In genomic region chr9:124269556-124269955, GRCh38 we compare ENCODE assay signal across 19 cellular contexts. TPM values are rescaled to one million over a fixed set of nuclear protein-coding genes. Genes with fewer than 3 reads are reported as not detected.
DNase-seq lines count a peak whose midpoint lies in the region; ATAC-seq, FAIRE-seq and TF ChIP-seq lines count a peak whose summit lies in the region.
"Had no signal": no experiment of that assay in that cellular context is flagged by ENCODE, and none has a peak within 500 bp of the region (broad histone marks: within the 10 kb centered on the region; RNA-seq: fewer than 3 reads in every experiment).

No MANE protein-coding gene starts in this region.

- 0 out of 2 replicates have a peak overlapping the region, but pooled peaks have one; percentile 23 for H4K8ac ChIP-seq in H1 (ENCODE audit: extremely low read depth, insufficient read depth, low read length)

- H3K23me2 ChIP-seq in H1 (ENCODE audit: low read depth, low read length), result no peaks in the 10 kb centered on the region

- CTCF ChIA-PET in activated B cell treated with CpG ODN at 0.5 μM for 24 hours (lab: Charles Lee) (no interaction called here), H1 (lab: Charles Lee; ENCODE audit: partially characterized antibody) (no interaction called here)
- CTCF ChIA-PET in activated naive CD4-positive, alpha-beta T cell treated with anti-CD3 and anti-CD28 coated beads, Interleukin-2, amount 10 ng/mL, durations not matched to agents 7 days and 5 days (lab: Charles Lee), result no interaction called here

- H3K56ac ChIP-seq in H1 (replicated peaks; ENCODE audit: insufficient read length, low read depth, low read length), result no peak overlapping the region

- no peak overlapping the region for H3K4me2 ChIP-seq in H1 (ENCODE audit: insufficient read depth in 1 of 2, low read depth in 2 of 2, low read length in 2 of 2)

- peaks cover 8 to 13% of the 10 kb centered on the region in 2 experiments for H4K20me1 ChIP-seq in H1 (replicated peaks in 1 of 2; ENCODE audit: control insufficient read depth in 1 of 2, insufficient read depth in 2 of 2, low read length in 2 of 2)

- no peak overlapping the region for H2AK5ac ChIP-seq in H1 (ENCODE audit: low read depth, low read length)

- TF ChIP-seq CTCF in CD14-positive monocyte (IDR thresholded peaks at IDR 0.05) (no peak), activated B cell treated with CpG ODN at 0.5 μM for 24 hours (IDR thresholded peaks at IDR 0.05) (no peak), H1 (IDR thresholded peaks at IDR 0.05; ENCODE audit: control extremely low read depth in 1 of 3, insufficient read depth in 1 of 3, low read depth in 1 of 3, low read length in 3 of 3) (no peak), sigmoid colon (IDR thresholded peaks at IDR 0.05) (no peak), endothelial cell (IDR thresholded peaks at IDR 0.05; ENCODE audit: unreplicated experiment) (no peak)

- no peak for TF ChIP-seq RAD21 in H1 (IDR thresholded peaks at IDR 0.05 in 1 of 2, conservative IDR thresholded peaks at IDR 0.05 in 1 of 2; ENCODE audit: low read depth in 2 of 2, low read length in 2 of 2)

- no peak overlapping the region for H2BK12ac ChIP-seq in H1 (ENCODE audit: low read depth, low read length)

- H3K4me1 ChIP-seq in H1 (replicated peaks in 1 of 4; ENCODE audit: control insufficient read depth in 3 of 4, insufficient read depth in 4 of 4, low read length in 3 of 4) (peaks cover 0 to 2% (median under 1%) of the 10 kb centered on the region in 4 experiments; a peak in 2 of 7 replicates), sigmoid colon (peaks cover 0 to 88% (median 77%) of the 10 kb centered on the region in 4 donors)

- no peaks in the 10 kb centered on the region for H3K9me3 Mint-ChIP-seq in CD14-positive monocyte
- H3K9me3 Mint-ChIP-seq in activated B cell treated with CpG ODN at 0.5 μM for 24 hours, result no peaks in the 10 kb centered on the region
- no peaks in the 10 kb centered on the region for H3K9me3 Mint-ChIP-seq in activated naive CD4-positive, alpha-beta T cell treated with anti-CD3 and anti-CD28 coated beads, Interleukin-2, amount 10 ng/mL, durations not matched to agents 7 days and 5 days
- no peaks in the 10 kb centered on the region for H3K9me3 Mint-ChIP-seq in endothelial cell (ENCODE audit: unreplicated experiment)
- H3K9me3 Mint-ChIP-seq: CD4-positive, alpha-beta memory T cell had no signal

- no peaks in the 10 kb centered on the region for H3K9me3 ChIP-seq in H1 (ENCODE audit: insufficient read depth in 2 of 2, low read depth in 1 of 2, low read length in 1 of 2)
- no peaks in the 10 kb centered on the region for H3K9me3 ChIP-seq in sigmoid colon

- H3K36me3 Mint-ChIP-seq in CD14-positive monocyte (peaks cover 43 to 70% of the 10 kb centered on the region in 2 donors), activated B cell treated with CpG ODN at 0.5 μM for 24 hours (ENCODE audit: low read depth) (peaks cover 27% of the 10 kb centered on the region), endothelial cell (ENCODE audit: low read depth, unreplicated experiment) (no peaks in the 10 kb centered on the region)
- H3K36me3 Mint-ChIP-seq in activated naive CD4-positive, alpha-beta T cell treated with anti-CD3 and anti-CD28 coated beads, Interleukin-2, amount 10 ng/mL, durations not matched to agents 7 days and 5 days, result no peaks in the 10 kb centered on the region

- H3K4me3 ChIP-seq in H1 (ENCODE audit: extremely low read depth in 1 of 4, insufficient read depth in 2 of 4, low read depth in 3 of 4, low read length in 4 of 4) (no peak overlapping the region), sigmoid colon (no peak overlapping the region)
- H3K4me3 ChIP-seq: SK-N-MC had no signal

- H2AFZ ChIP-seq in H1 (ENCODE audit: low read length), result no peak overlapping the region

- no peak overlapping the region for H3K4me3 Mint-ChIP-seq in CD14-positive monocyte
- no peak overlapping the region for H3K4me3 Mint-ChIP-seq in activated B cell treated with CpG ODN at 0.5 μM for 24 hours
- H3K4me3 Mint-ChIP-seq in activated naive CD4-positive, alpha-beta T cell treated with anti-CD3 and anti-CD28 coated beads, Interleukin-2, amount 10 ng/mL, durations not matched to agents 7 days and 5 days, result no peak overlapping the region
- H3K4me3 Mint-ChIP-seq in endothelial cell (ENCODE audit: unreplicated experiment), result no peak overlapping the region
- H3K4me3 Mint-ChIP-seq: CD4-positive, alpha-beta memory T cell had no signal

- no peak overlapping the region for H3K23ac ChIP-seq in H1 (ENCODE audit: insufficient read length)

- no peak for FAIRE-seq in H1 (lab: Jason Lieb, UNC)
- FAIRE-seq: GM12891 had no signal

- H2BK20ac ChIP-seq in H1 (ENCODE audit: low read length), result no peak overlapping the region

- peaks cover 91% of the 10 kb centered on the region for H3K4me1 Mint-ChIP-seq in CD14-positive monocyte
- peaks cover 94% of the 10 kb centered on the region for H3K4me1 Mint-ChIP-seq in activated B cell treated with CpG ODN at 0.5 μM for 24 hours
- H3K4me1 Mint-ChIP-seq in activated naive CD4-positive, alpha-beta T cell treated with anti-CD3 and anti-CD28 coated beads, Interleukin-2, amount 10 ng/mL, durations not matched to agents 7 days and 5 days, result peaks cover 12% of the 10 kb centered on the region
- H3K4me1 Mint-ChIP-seq in endothelial cell (ENCODE audit: unreplicated experiment), result peaks cover 24% of the 10 kb centered on the region

- H3K36me3 ChIP-seq in H1 (ENCODE audit: control insufficient read depth in 2 of 4, insufficient read depth in 4 of 4, low read length in 3 of 4) (no peaks in the 10 kb centered on the region), sigmoid colon (no peaks in the 10 kb centered on the region)

- POLR2A ChIA-PET in activated B cell treated with CpG ODN at 0.5 μM for 24 hours (lab: Charles Lee), result interaction anchor here (0.7 kb wide), 1 partner anchor 72 kb away, joined by 3 read pairs; no protein-coding TSS in a partner anchor
- POLR2A ChIA-PET in H1 (lab: Charles Lee; ENCODE audit: partially characterized antibody), result no interaction called here

- H2BK120ac ChIP-seq in H1 (replicated peaks; ENCODE audit: low read depth, low read length), result no peak overlapping the region

- no peak overlapping the region for H3K4ac ChIP-seq in H1 (replicated peaks; ENCODE audit: insufficient read length, low read depth, low read length)

- H3K27ac Mint-ChIP-seq in CD14-positive monocyte (peak overlapping the region in 5 of 7 donors; percentile 25 to 83 (median 47)), activated B cell treated with CpG ODN at 0.5 μM for 24 hours (peak overlapping the region; percentile 88), endothelial cell (ENCODE audit: unreplicated experiment) (no peak overlapping the region)
- H3K27ac Mint-ChIP-seq in activated naive CD4-positive, alpha-beta T cell treated with anti-CD3 and anti-CD28 coated beads, Interleukin-2, amount 10 ng/mL, durations not matched to agents 7 days and 5 days, result no peak overlapping the region

- H3K79me2 ChIP-seq in H1 (ENCODE audit: control insufficient read depth in 1 of 2, insufficient read depth in 2 of 2, low read length in 2 of 2), result peaks cover 0 to 9% of the 10 kb centered on the region in 2 experiments; a peak in 1 of 4 replicates

- H3K9ac ChIP-seq in H1 (replicated peaks in 1 of 4; ENCODE audit: extremely low read depth in 1 of 4, low read depth in 3 of 4, low read length in 3 of 4), result no peak overlapping the region

- ATAC-seq in activated B cell treated with CpG ODN at 0.5 μM for 24 hours (ENCODE audit: low read depth), result no peak
- ATAC-seq in HG03139 (IDR thresholded peaks at IDR 0.05; ENCODE audit: unreplicated experiment), result no peak

- H3K27me3 ChIP-seq in H1 (replicated peaks in 1 of 4; ENCODE audit: control insufficient read depth in 3 of 4, extremely low read depth in 1 of 4, insufficient read depth in 3 of 4, low read length in 3 of 4), result no peaks in the 10 kb centered on the region
- H3K27me3 ChIP-seq in sigmoid colon, result no peaks in the 10 kb centered on the region

- intact Hi-C loops in CD14-positive monocyte (cut with micrococcal nuclease), result no loop called here
- intact Hi-C loops in activated B cell treated with CpG ODN at 0.5 μM for 24 hours (cut with micrococcal nuclease), result loop anchor here (10.0 kb wide), 1 partner anchor 265 kb away; no protein-coding TSS in a partner anchor
- intact Hi-C loops in sigmoid colon (cut with DNase I), result no loop called here

- H4K91ac ChIP-seq in H1 (replicated peaks; ENCODE audit: insufficient read length, low read length), result no peak overlapping the region

- TF ChIP-seq EP300 in H1 (IDR thresholded peaks at IDR 0.05; ENCODE audit: borderline replicate concordance in 1 of 2, low read depth in 2 of 2, low read length in 2 of 2) (no peak), sigmoid colon (IDR thresholded peaks at IDR 0.05) (no peak)

- H3K27ac ChIP-seq in H1 (ENCODE audit: low read depth, low read length), result no peak overlapping the region
- H3K27ac ChIP-seq in sigmoid colon, result peak overlapping the region in 3 of 4 donors; percentile 18 to 86 (median 60)
- H3K27ac ChIP-seq: HL-60, SK-N-MC had no signal

- no peak overlapping the region for H2BK15ac ChIP-seq in H1 (ENCODE audit: low read length)

- H2BK5ac ChIP-seq in H1 (ENCODE audit: low read depth, low read length), result no peak overlapping the region

- no peak for DNase-seq in CD14-positive monocyte (ENCODE audit: low spot score)
- DNase-seq in activated B cell treated with CpG ODN at 0.5 μM for 24 hours, result no peak
- DNase-seq in H1 (ENCODE audit: low read depth in 1 of 2, low spot score in 2 of 2), result no peak
- DNase-seq in sigmoid colon, result no peak
- no peak for DNase-seq in activated naive CD4-positive, alpha-beta T cell treated with anti-CD3 and anti-CD28 coated beads, Interleukin-2, amount 10 ng/mL, durations not matched to agents 7 days and 5 days
- DNase-seq in endothelial cell (ENCODE audit: low spot score), result no peak
- DNase-seq: CD4-positive, alpha-beta memory T cell; DMS153; NCI-H1092 treated with DMSO at 0.1 percent for 48 hours; NCI-H146; NCI-H2029 treated with DMSO at 0.1 percent for 48 hours; NCI-H2171 treated with DMSO at 0.1 percent for 48 hours; NCI-H446; NCI-H526 treated with DMSO at 0.1 percent for 48 hours; SHP77 had no signal

- no peak for TF ChIP-seq POLR2A in H1 (IDR thresholded peaks at IDR 0.05; ENCODE audit: control extremely low read depth in 1 of 2, low read depth in 2 of 2, low read length in 2 of 2)
- TF ChIP-seq POLR2A in sigmoid colon (IDR thresholded peaks at IDR 0.05), result no peak

- H3K18ac ChIP-seq in H1 (ENCODE audit: extremely low read depth, low read length), result no peak overlapping the region

- H4K5ac ChIP-seq in H1 (ENCODE audit: insufficient read length, low read depth, low read length), result no peak overlapping the region

- 88% methylated on average over 6 of the region's 6 CpGs; no CpG with 5 or more reads in 1 of the 2 experiments for WGBS in H1 (ENCODE audit: extremely low coverage in 1 of 2, insufficient coverage in 1 of 2, insufficient read length in 1 of 2, insufficient replicate concordance in 2 of 2, low coverage in 1 of 2, low lambda C conversion rate in 2 of 2, missing lambda C conversion rate in 1 of 2), 2 experiments
- 84 to 95% methylated on average over 6 of the region's 6 CpGs for WGBS in sigmoid colon, 2 donors

- H3K27me3 Mint-ChIP-seq in CD14-positive monocyte (ENCODE audit: low read depth in 3 of 3) (peaks cover 0 to 2% (median 0%) of the 10 kb centered on the region in 3 donors), activated B cell treated with CpG ODN at 0.5 μM for 24 hours (no peaks in the 10 kb centered on the region), endothelial cell (ENCODE audit: unreplicated experiment) (peaks cover 3% of the 10 kb centered on the region)
- peaks cover 73% of the 10 kb centered on the region for H3K27me3 Mint-ChIP-seq in activated naive CD4-positive, alpha-beta T cell treated with anti-CD3 and anti-CD28 coated beads, Interleukin-2, amount 10 ng/mL, durations not matched to agents 7 days and 5 days
- H3K27me3 Mint-ChIP-seq: CD4-positive, alpha-beta memory T cell had no signal

- H3K14ac ChIP-seq in H1 (ENCODE audit: insufficient read length), result no peak overlapping the region

- peaks cover 15% of the 10 kb centered on the region for H3K79me1 ChIP-seq in H1 (ENCODE audit: low read depth, low read length)

RNA-seq across cellular contexts. Expression of gene NEK6, which starts 11.8 kb away (rescaled TPM):
- polyA plus RNA-seq in CD14-positive monocyte (10 to 100 TPM; 26.1 to 35.8 TPM), H1 (2011; rRNA removed) (17.7 and 23.9 TPM in 2 replicates), sigmoid colon (10 to 100 TPM; 13.8 to 36.2 (median 24.7) TPM)
- total RNA-seq in activated B cell treated with CpG ODN at 0.5 μM for 24 hours (110 and 115 TPM in 2 replicates), sigmoid colon (10 to 100 TPM in 2 of 4 donors, 1 to 10 TPM in 2; 8.2 to 24.1 (median 14.2) TPM), endothelial cell (ENCODE audit: unreplicated experiment) (43.9 TPM)
- total RNA-seq in H1 (2021; fragmentation: NEBNext Ultra II Directional; extraction: Animal tissue kit (Norgen Biotek cat#: 25700)), result 16.6 and 19.7 TPM in 2 replicates
- 12.8 TPM for polyA plus RNA-seq in H1 (2011; cell fraction: cytosol; rRNA removed)
- 19.1 TPM for polyA plus RNA-seq in H1 (2011; cell fraction: nucleus; rRNA removed)
- 8.7 to 13.7 TPM (median 12.4 TPM) in 4 replicates for polyA plus RNA-seq in H1 (2012, experiment 1 of 2)
- 6.3 TPM for polyA plus RNA-seq in H1 (2012, experiment 2 of 2)
- 9.1 TPM for polyA plus RNA-seq in H1 (2013, experiment 1 of 2)
- 9.1 TPM for polyA plus RNA-seq in H1 (2013, experiment 2 of 2)
- 21.8 and 31.4 TPM in 2 replicates for polyA minus RNA-seq in H1 (2011; rRNA and poly(A)+ RNA removed)
- polyA minus RNA-seq in H1 (2011; cell fraction: cytosol; rRNA and poly(A)+ RNA removed), result 7.7 TPM
- polyA minus RNA-seq in H1 (2011; cell fraction: nucleus; rRNA and poly(A)+ RNA removed), result 18.9 TPM

Comparison
In these comparisons a context has a peak if more than half of its experiments do, and no peak if none do; other contexts are left out.
1. H3K27ac Mint-ChIP-seq: peak in CD14-positive monocyte (5 of 7) and activated B cell treated with CpG ODN at 0.5 μM for 24 hours (single experiment); none in activated naive CD4-positive, alpha-beta T cell treated with anti-CD3 and anti-CD28 coated beads, Interleukin-2, amount 10 ng/mL, durations not matched to agents 7 days and 5 days (single experiment) and endothelial cell (single experiment).